Comparison of ENCODE assay signal across 19 cellular contexts in the genomic region with DNA sequence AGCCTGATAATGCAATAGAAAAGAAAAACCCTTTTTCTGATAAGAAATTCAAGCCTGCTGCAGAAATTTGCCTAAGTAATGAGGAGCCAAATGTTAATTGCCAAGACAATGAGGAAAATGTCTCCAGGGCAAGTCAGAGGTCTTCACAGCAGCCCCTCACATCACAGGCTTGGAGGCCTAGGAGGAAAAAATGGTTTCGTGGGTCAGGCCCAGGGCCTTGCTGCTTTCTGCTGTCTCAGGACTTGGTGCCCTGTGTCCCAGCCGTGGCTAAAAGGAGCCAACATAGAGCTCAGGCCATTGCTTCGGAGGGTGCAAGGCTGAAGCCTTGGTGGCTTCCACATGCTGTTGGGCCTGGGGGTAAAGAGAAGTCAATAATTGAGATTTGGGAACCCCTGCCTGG.
DNase-seq lines count a peak whose midpoint lies in the region; ATAC-seq, FAIRE-seq and TF ChIP-seq lines count a peak whose summit lies in the region.
"Had no signal": no experiment of that assay in that cellular context is flagged by ENCODE, and none has a peak within 500 bp of the region (broad histone marks: within the 10 kb centered on the region; RNA-seq: fewer than 3 reads in every experiment).

No MANE protein-coding gene starts in this region.

- TF ChIP-seq RAD21 in K562 (CRISPR knock-in tag; conservative IDR thresholded peaks at IDR 0.05 in 1 of 2, IDR thresholded peaks at IDR 0.05 in 1 of 2): no peak

- H3K36me3 ChIP-seq in BLaER1: peaks cover 19% of the 10 kb centered on the region
- no peaks in the 10 kb centered on the region for H3K36me3 ChIP-seq in HEK293 (ENCODE audit: control insufficient read depth in 2 of 2, insufficient read depth in 1 of 2, low read length in 2 of 2)
- H3K36me3 ChIP-seq in K562 (ENCODE audit: control insufficient read depth, insufficient read depth, low read length): no peaks in the 10 kb centered on the region
- H3K36me3 ChIP-seq: BE2C had no signal

- POLR2A ChIA-PET in HEK293 (lab: Yijun Ruan, JAX) (no interaction called here), K562 (lab: Yijun Ruan, JAX) (no interaction called here)
- POLR2A ChIA-PET in activated CD4-positive, alpha-beta T cell treated with anti-CD3 and anti-CD28 coated beads for 36 hours (lab: Charles Lee): no interaction called here

- TF ChIP-seq CTCF in HEK293 (tag by site-specific recombination; IDR thresholded peaks at IDR 0.05) (no peak), K562 (IDR thresholded peaks at IDR 0.05 in 2 of 3, conservative IDR thresholded peaks at IDR 0.05 in 1 of 3; ENCODE audit: insufficient read depth in 2 of 3, low read depth in 1 of 3, low read length in 3 of 3) (no peak)

- peaks cover 43% of the 10 kb centered on the region for H3K9me3 ChIP-seq in BLaER1
- H3K9me3 ChIP-seq in HEK293 (ENCODE audit: control insufficient read depth, insufficient read depth, low read depth, low read length): no peaks in the 10 kb centered on the region
- H3K9me3 ChIP-seq in K562 (replicated peaks; ENCODE audit: control insufficient read depth, insufficient read depth, low read depth, low read length): no peaks in the 10 kb centered on the region; the same call in 1 of the 2 replicates
- no peaks in the 10 kb centered on the region for H3K9me3 ChIP-seq in T-helper 17 cell (ENCODE audit: control insufficient read depth, low read length, poor library complexity, severe bottlenecking)
- H3K9me3 ChIP-seq: BE2C had no signal

- H3K9me3 Mint-ChIP-seq in activated CD4-positive, alpha-beta T cell treated with anti-CD3 and anti-CD28 coated beads for 36 hours (ENCODE audit: low read depth): peaks cover 23% of the 10 kb centered on the region

- H3K4me3 Mint-ChIP-seq in T-helper 17 cell: no peak overlapping the region
- no peak overlapping the region for H3K4me3 Mint-ChIP-seq in activated CD4-positive, alpha-beta T cell treated with anti-CD3 and anti-CD28 coated beads for 36 hours
- H3K4me3 Mint-ChIP-seq: CD4-positive, CD25-positive, alpha-beta regulatory T cell; CD8-positive, alpha-beta T cell; GM23338; H9; HFFc6 had no signal

- TF ChIP-seq POLR2A in K562 (conservative IDR thresholded peaks at IDR 0.05): no peak

- H3K79me2 ChIP-seq in K562 (ENCODE audit: control insufficient read depth, insufficient read depth, low read length): no peaks in the 10 kb centered on the region

- no TSS peak for BruUV-seq in K562 (replicated peaks; lab: Mats Ljungman, UMichigan)

- no peak for FAIRE-seq in K562 (lab: Jason Lieb, UNC)
- FAIRE-seq: G401.6 had no signal

- H3K27ac ChIP-seq in BLaER1 (no peak overlapping the region), HEK293 (ENCODE audit: extremely low read depth, low read depth, low read length) (no peak overlapping the region), K562 (ENCODE audit: extremely low read depth, low read depth, low read length) (no peak overlapping the region)
- H3K27ac ChIP-seq: C4-2B had no signal

- no peaks in the 10 kb centered on the region for H3K27me3 Mint-ChIP-seq in T-helper 17 cell
- H3K27me3 Mint-ChIP-seq in activated CD4-positive, alpha-beta T cell treated with anti-CD3 and anti-CD28 coated beads for 36 hours: peaks cover 2% of the 10 kb centered on the region
- H3K27me3 Mint-ChIP-seq: CD4-positive, CD25-positive, alpha-beta regulatory T cell had no signal

- H4K20me1 ChIP-seq in BLaER1: no peaks in the 10 kb centered on the region
- no peaks in the 10 kb centered on the region for H4K20me1 ChIP-seq in K562 (replicated peaks; ENCODE audit: control insufficient read depth, insufficient read depth, low read length)

- no peak for DNase-seq in K562 (ENCODE audit: extremely low read depth in 1 of 4, low spot score in 3 of 4)
- DNase-seq in T-helper 17 cell: no peak
- DNase-seq in activated CD4-positive, alpha-beta T cell treated with anti-CD3 and anti-CD28 coated beads for 36 hours: no peak
- DNase-seq: AML-193; BE2C; Caco-2; CD4-positive, CD25-positive, alpha-beta regulatory T cell; CD8-positive, alpha-beta T cell; DMS153; DND-41; H9; HFFc6 had no signal

- CTCF ChIA-PET in HEK293 (lab: Yijun Ruan, JAX) (no interaction called here), K562 (lab: Yijun Ruan, JAX; ENCODE audit: low intra/inter-chr PET ratio) (no interaction called here)
- CTCF ChIA-PET in activated CD4-positive, alpha-beta T cell treated with anti-CD3 and anti-CD28 coated beads for 36 hours (lab: Charles Lee): no interaction called here

- no peaks in the 10 kb centered on the region for H3K27me3 ChIP-seq in BLaER1
- no peaks in the 10 kb centered on the region for H3K27me3 ChIP-seq in K562 (ENCODE audit: control insufficient read depth in 2 of 2, insufficient read depth in 2 of 2, low read length in 2 of 2)
- H3K27me3 ChIP-seq: BE2C had no signal

- intact Hi-C loops in K562 (cut with micrococcal nuclease): no loop called here
- intact Hi-C loops in activated CD4-positive, alpha-beta T cell treated with anti-CD3 and anti-CD28 coated beads for 36 hours (cut with DNase I, micrococcal nuclease): no loop called here

- no peak overlapping the region for H3K9ac ChIP-seq in BLaER1
- no peak overlapping the region for H3K9ac ChIP-seq in K562 (ENCODE audit: insufficient read depth in 1 of 2, low read depth in 2 of 2, low read length in 2 of 2)

- H3K4me3 ChIP-seq in BLaER1: 0 out of 2 replicates have a peak overlapping the region, but pooled peaks have one; percentile 20
- no peak overlapping the region for H3K4me3 ChIP-seq in HEK293 (ENCODE audit: low read depth, low read length)
- no peak overlapping the region for H3K4me3 ChIP-seq in K562
- H3K4me3 ChIP-seq: GM23338 had no signal

- no peak overlapping the region for H3K4me2 ChIP-seq in BLaER1
- H3K4me2 ChIP-seq in K562 (ENCODE audit: insufficient read depth, low read length): no peak overlapping the region
- H3K4me2 ChIP-seq: GM23338 had no signal

- in situ Hi-C loops in K562 (cut with MboI): no loop called here

- no peaks in the 10 kb centered on the region for H3K9me1 ChIP-seq in K562 (ENCODE audit: control insufficient read depth, insufficient read depth, low read length)

- 0% methylated on average over 2 of the region's 3 CpGs for WGBS in K562 (ENCODE audit: insufficient coverage, low coverage, missing lambda C conversion rate)

- H3K4me1 ChIP-seq in BLaER1 (peaks cover 27% of the 10 kb centered on the region), HEK293 (ENCODE audit: control insufficient read depth, insufficient read depth, low read length) (0 out of 2 replicates have a peak, but pooled peaks cover 5% of the 10 kb centered on the region), K562 (replicated peaks in 1 of 2; ENCODE audit: control insufficient read depth in 2 of 2, insufficient read depth in 2 of 2, low read length in 2 of 2) (no peaks in the 10 kb centered on the region)
- H3K4me1 ChIP-seq: BE2C, Caco-2 had no signal

- no peak for TF ChIP-seq EP300 in K562 (IDR thresholded peaks at IDR 0.05; ENCODE audit: low read length)

- H2AFZ ChIP-seq in K562 (ENCODE audit: low read depth, low read length): no peak overlapping the region
- H2AFZ ChIP-seq: GM23338 had no signal

- no peak overlapping the region for H3K27ac Mint-ChIP-seq in T-helper 17 cell
- no peak overlapping the region for H3K27ac Mint-ChIP-seq in activated CD4-positive, alpha-beta T cell treated with anti-CD3 and anti-CD28 coated beads for 36 hours
- H3K27ac Mint-ChIP-seq: CD4-positive, CD25-positive, alpha-beta regulatory T cell; CD8-positive, alpha-beta T cell; GM23338; H9; HFFc6 had no signal

- H3K4me1 Mint-ChIP-seq in T-helper 17 cell: peaks cover 2% of the 10 kb centered on the region
- H3K4me1 Mint-ChIP-seq in activated CD4-positive, alpha-beta T cell treated with anti-CD3 and anti-CD28 coated beads for 36 hours: peaks cover 3% of the 10 kb centered on the region
- H3K4me1 Mint-ChIP-seq: CD4-positive, CD25-positive, alpha-beta regulatory T cell had no signal

- H3K36me3 Mint-ChIP-seq in T-helper 17 cell (ENCODE audit: low read depth): no peaks in the 10 kb centered on the region
- peaks cover 7% of the 10 kb centered on the region for H3K36me3 Mint-ChIP-seq in activated CD4-positive, alpha-beta T cell treated with anti-CD3 and anti-CD28 coated beads for 36 hours (ENCODE audit: low read depth)
- H3K36me3 Mint-ChIP-seq: CD4-positive, CD25-positive, alpha-beta regulatory T cell; CD8-positive, alpha-beta T cell had no signal

- ATAC-seq in K562: no peak
- ATAC-seq in T-helper 17 cell: no peak
- no peak for ATAC-seq in HG03342 (IDR thresholded peaks at IDR 0.05; ENCODE audit: unreplicated experiment)
- ATAC-seq in activated CD4-positive, alpha-beta T cell treated with anti-CD3 and anti-CD28 coated beads for 36 hours: no peak
- ATAC-seq: CD8-positive, alpha-beta T cell; GM23338; HCT116 had no signal

TF ChIP-seq in HEK293, 187 proteins besides CTCF, POLR2A, EP300 and RAD21 (continues in another document):
- no peak for TF ChIP-seq WT1 (tag by site-specific recombination; IDR thresholded peaks at IDR 0.05)
- no peak for TF ChIP-seq ZNF366 (tag by site-specific recombination; conservative IDR thresholded peaks at IDR 0.05)
- TF ChIP-seq ZSCAN16 (tag by site-specific recombination; IDR thresholded peaks at IDR 0.05): no peak
- no peak for TF ChIP-seq ZNF660 (tag by site-specific recombination; IDR thresholded peaks at IDR 0.05)
- no peak for TF ChIP-seq ZNF701 (tag by site-specific recombination; IDR thresholded peaks at IDR 0.05)
- TF ChIP-seq TRIM28 (IDR thresholded peaks at IDR 0.05; ENCODE audit: borderline replicate concordance, low read length): peak; percentile 91; the same call in 1 of the 2 replicates
- no peak for TF ChIP-seq ZNF10 (tag by site-specific recombination; IDR thresholded peaks at IDR 0.05)
- no peak for TF ChIP-seq ZNF747 (tag by site-specific recombination; IDR thresholded peaks at IDR 0.05)
- peak; percentile 90 for TF ChIP-seq SETDB1 (IDR thresholded peaks at IDR 0.05; ENCODE audit: insufficient read length, low read length)

TF ChIP-seq in K562, 482 proteins besides CTCF, POLR2A, EP300 and RAD21:
- TF ChIP-seq MTF1 (CRISPR knock-in tag; IDR thresholded peaks at IDR 0.05; ENCODE audit: borderline replicate concordance): no peak
- TF ChIP-seq ZFP36 (IDR thresholded peaks at IDR 0.05; ENCODE audit: low read depth, low read length, partially characterized antibody): peak; percentile 44
